8 cellular contexts compared by ENCODE assay signal in the genomic region with DNA sequence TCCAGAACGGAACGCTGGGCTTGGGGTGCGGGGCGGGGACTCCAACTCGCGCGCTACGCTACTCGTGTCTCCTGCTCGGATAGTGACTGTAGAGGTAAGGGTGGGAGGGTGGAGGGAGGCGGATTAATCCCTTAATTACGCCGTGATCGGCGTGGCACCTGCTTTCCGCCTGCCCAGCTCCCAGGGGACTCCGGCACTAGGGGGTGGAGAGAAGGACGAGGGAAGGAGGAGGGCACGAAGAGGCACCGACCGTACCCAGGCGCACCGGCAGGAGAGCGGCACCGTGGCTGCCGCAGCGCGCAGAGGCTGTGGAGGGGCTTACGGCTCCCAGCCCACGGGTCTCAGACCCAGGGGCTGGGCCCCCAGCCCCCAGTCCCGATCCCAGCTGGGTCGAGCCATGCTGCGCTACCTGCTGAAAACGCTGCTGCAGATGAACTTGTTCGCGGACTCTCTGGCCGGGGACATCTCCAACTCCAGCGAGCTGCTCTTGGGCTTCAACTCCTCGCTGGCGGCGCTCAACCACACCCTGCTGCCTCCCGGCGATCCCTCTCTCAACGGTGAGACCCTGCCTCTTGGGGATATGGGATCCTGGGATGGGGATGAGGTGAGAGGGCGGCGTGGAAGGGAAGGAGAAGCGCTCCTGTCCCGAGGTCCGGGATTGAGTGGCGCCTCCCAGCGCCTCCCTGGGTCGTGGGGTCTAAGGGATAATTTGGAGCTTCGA. TPM values are rescaled to one million over a fixed set of nuclear protein-coding genes. Genes with fewer than 3 reads are reported as not detected.
DNase-seq lines count a peak whose midpoint lies in the region; ATAC-seq and TF ChIP-seq lines count a peak whose summit lies in the region.

A gene with protein sequence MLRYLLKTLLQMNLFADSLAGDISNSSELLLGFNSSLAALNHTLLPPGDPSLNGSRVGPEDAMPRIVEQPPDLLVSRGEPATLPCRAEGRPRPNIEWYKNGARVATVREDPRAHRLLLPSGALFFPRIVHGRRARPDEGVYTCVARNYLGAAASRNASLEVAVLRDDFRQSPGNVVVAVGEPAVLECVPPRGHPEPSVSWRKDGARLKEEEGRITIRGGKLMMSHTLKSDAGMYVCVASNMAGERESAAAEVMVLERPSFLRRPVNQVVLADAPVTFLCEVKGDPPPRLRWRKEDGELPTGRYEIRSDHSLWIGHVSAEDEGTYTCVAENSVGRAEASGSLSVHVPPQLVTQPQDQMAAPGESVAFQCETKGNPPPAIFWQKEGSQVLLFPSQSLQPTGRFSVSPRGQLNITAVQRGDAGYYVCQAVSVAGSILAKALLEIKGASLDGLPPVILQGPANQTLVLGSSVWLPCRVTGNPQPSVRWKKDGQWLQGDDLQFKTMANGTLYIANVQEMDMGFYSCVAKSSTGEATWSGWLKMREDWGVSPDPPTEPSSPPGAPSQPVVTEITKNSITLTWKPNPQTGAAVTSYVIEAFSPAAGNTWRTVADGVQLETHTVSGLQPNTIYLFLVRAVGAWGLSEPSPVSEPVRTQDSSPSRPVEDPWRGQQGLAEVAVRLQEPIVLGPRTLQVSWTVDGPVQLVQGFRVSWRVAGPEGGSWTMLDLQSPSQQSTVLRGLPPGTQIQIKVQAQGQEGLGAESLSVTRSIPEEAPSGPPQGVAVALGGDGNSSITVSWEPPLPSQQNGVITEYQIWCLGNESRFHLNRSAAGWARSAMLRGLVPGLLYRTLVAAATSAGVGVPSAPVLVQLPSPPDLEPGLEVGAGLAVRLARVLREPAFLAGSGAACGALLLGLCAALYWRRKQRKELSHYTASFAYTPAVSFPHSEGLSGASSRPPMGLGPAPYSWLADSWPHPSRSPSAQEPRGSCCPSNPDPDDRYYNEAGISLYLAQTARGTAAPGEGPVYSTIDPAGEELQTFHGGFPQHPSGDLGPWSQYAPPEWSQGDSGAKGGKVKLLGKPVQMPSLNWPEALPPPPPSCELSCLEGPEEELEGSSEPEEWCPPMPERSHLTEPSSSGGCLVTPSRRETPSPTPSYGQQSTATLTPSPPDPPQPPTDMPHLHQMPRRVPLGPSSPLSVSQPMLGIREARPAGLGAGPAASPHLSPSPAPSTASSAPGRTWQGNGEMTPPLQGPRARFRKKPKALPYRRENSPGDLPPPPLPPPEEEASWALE (N-terminal part only) (plus strand): TSS at position 252 of the 721 bp plus-strand sequence. CDS start 146 bp downstream, at position 398.

- H3K27ac ChIP-seq in HUES6 (ENCODE audit: low read depth, low read length) (no peak within 1 kb of the TSS), caudate nucleus (ENCODE audit: low read depth, low read length) (no peak within 1 kb of the TSS)

- H3K27me3 ChIP-seq in HUES6 (ENCODE audit: control insufficient read depth, insufficient read depth, low read length), result peaks cover 100% of the 10 kb centered on the region

- H3K4me3 ChIP-seq in AG04449 (ENCODE audit: low read depth, low read length) (peak within 1 kb of the TSS; percentile 38), HUES6 (ENCODE audit: low read depth, low read length) (peak within 1 kb of the TSS; percentile 50)

- no peak within 1 kb of the TSS for H3K9ac ChIP-seq in HUES6 (ENCODE audit: low read length)

- intact Hi-C loops in left colon (cut with DNase I, micrococcal nuclease), result no loop called here

- no peak for TF ChIP-seq CTCF in AG04449 (IDR thresholded peaks at IDR 0.05; ENCODE audit: insufficient read depth, low read length, missing control alignments)

- no peaks in the 10 kb centered on the region for H3K9me3 ChIP-seq in HUES6 (ENCODE audit: control insufficient read depth, insufficient read depth, low read depth, low read length)

- H3K4me1 ChIP-seq in HUES6 (ENCODE audit: control insufficient read depth, insufficient read depth, low read length), result peaks cover 31% of the 10 kb centered on the region

- POLR2A ChIA-PET in AG04449 (lab: Yijun Ruan, JAX), result no interaction called here

- DNase-seq in AG04449 (ENCODE audit: low read depth, low spot score) (no peak), cerebellum (ENCODE audit: low spot score) (no peak), myocyte (ENCODE audit: low read depth) (no peak), caudate nucleus (lab: John Stamatoyannopoulos, UW) (no peak), SHP77 (lab: John Stamatoyannopoulos, UW) (no peak), left colon (no peak), midbrain (lab: John Stamatoyannopoulos, UW) (no peak)

- no peaks in the 10 kb centered on the region for H3K36me3 ChIP-seq in HUES6 (ENCODE audit: control insufficient read depth, insufficient read depth, low read length)

- ATAC-seq in left colon, result no peak

- CTCF ChIA-PET in AG04449 (lab: Yijun Ruan, JAX), result interaction anchor here (0.6 to 3.3 kb wide), 30 partner anchors 10 to 757 kb away, joined by 3 to 63 read pairs (median 6); a partner anchor contains a TSS

RNA-seq across cellular contexts. Expression of the gene that starts here (rescaled TPM):
- 30.1 TPM for total RNA-seq in cerebellum
- total RNA-seq in myocyte, result 14.1 and 17.0 TPM in 2 replicates
- polyA plus RNA-seq in myocyte (2012), result 10.9 TPM
- total RNA-seq in left colon, result 10 to 100 TPM in 1 of 2 donors, 1 to 10 TPM in 1; 9.2 to 12.0 TPM
